Comparison of ENCODE assay signal across 8 cellular contexts in the genomic region with DNA sequence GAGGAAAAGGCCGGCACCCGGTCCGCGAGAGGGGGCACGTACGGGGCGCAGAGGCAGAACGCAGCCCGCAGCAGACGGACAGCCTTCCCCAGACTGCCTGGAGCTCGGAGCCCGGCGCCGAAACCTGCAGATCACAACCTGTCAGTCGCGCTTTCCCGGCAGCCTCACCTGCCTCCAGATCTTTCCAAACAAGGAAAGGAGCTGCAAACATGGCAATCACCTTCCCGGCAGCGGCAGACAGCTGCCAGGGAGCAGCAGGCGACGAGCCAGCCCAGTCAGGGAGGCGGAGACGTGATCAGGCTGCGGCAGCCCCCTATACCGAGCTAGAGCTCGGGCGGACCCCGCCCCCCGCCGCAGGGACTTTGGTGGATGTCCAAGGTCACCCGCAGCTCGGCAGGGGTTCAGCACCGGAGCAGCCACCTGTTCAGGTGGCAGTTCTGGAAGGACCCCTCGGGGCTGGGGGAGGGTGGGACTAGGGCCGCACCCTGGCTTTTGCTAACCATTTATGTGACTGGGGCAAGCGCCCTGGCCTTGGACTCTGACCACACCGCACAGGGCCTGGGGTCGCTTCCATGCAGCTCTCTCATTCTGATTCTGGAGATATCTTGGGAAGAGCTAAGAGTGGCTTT.
DNase-seq lines count a peak whose midpoint lies in the region; ATAC-seq and TF ChIP-seq lines count a peak whose summit lies in the region.

No MANE protein-coding gene starts in this region.

- no peak for TF ChIP-seq CTCF in cardiac fibroblast (IDR thresholded peaks at IDR 0.05; ENCODE audit: low read depth, low read length)
- no peak for TF ChIP-seq CTCF in lower lobe of right lung (IDR thresholded peaks at IDR 0.05)

- intact Hi-C loops in lower lobe of right lung (cut with DNase I), result no loop called here

- peaks cover 3% of the 10 kb centered on the region for H3K9me3 ChIP-seq in lower lobe of right lung

- CTCF ChIA-PET in activated CD8-positive, alpha-beta memory T cell treated with anti-CD3 and anti-CD28 coated beads, Interleukin-2, amount 10 ng/mL, durations not matched to agents 7 days and 5 days (lab: Charles Lee), result interaction anchor here (1.8 kb wide), 1 partner anchor 144 kb away, joined by 5 read pairs; no protein-coding TSS in a partner anchor

- no peaks in the 10 kb centered on the region for H3K9me3 Mint-ChIP-seq in activated naive CD8-positive, alpha-beta T cell (ENCODE audit: low read depth)
- no peaks in the 10 kb centered on the region for H3K9me3 Mint-ChIP-seq in activated naive CD8-positive, alpha-beta T cell treated with anti-CD3 and anti-CD28 coated beads, Interleukin-2, amount 50 U/mL, for 24 hours
- H3K9me3 Mint-ChIP-seq in activated CD8-positive, alpha-beta memory T cell treated with anti-CD3 and anti-CD28 coated beads, Interleukin-2, amount 10 ng/mL, durations not matched to agents 7 days and 5 days (ENCODE audit: low read depth), result no peaks in the 10 kb centered on the region

- no peak for ATAC-seq in activated naive CD8-positive, alpha-beta T cell treated with anti-CD3 and anti-CD28 coated beads, Interleukin-2, amount 50 U/mL, for 24 hours
- ATAC-seq in lower lobe of right lung (peak; percentile 29 to 43), GM18868 (IDR thresholded peaks at IDR 0.05; ENCODE audit: unreplicated experiment) (no peak)
- ATAC-seq in activated CD8-positive, alpha-beta memory T cell treated with anti-CD3 and anti-CD28 coated beads, Interleukin-2, amount 10 ng/mL, durations not matched to agents 7 days and 5 days, result no peak

- no peak overlapping the region for H3K27ac ChIP-seq in lower lobe of right lung

- H3K4me1 Mint-ChIP-seq in activated naive CD8-positive, alpha-beta T cell (ENCODE audit: low read depth), result peaks cover 4% of the 10 kb centered on the region
- H3K4me1 Mint-ChIP-seq in activated naive CD8-positive, alpha-beta T cell treated with anti-CD3 and anti-CD28 coated beads, Interleukin-2, amount 50 U/mL, for 24 hours, result peaks cover 8% of the 10 kb centered on the region
- peaks cover 7% of the 10 kb centered on the region for H3K4me1 Mint-ChIP-seq in activated CD8-positive, alpha-beta memory T cell treated with anti-CD3 and anti-CD28 coated beads, Interleukin-2, amount 10 ng/mL, durations not matched to agents 7 days and 5 days

- peaks cover 36% of the 10 kb centered on the region for H3K27me3 ChIP-seq in lower lobe of right lung (ENCODE audit: low read depth)

- H3K36me3 ChIP-seq in lower lobe of right lung, result no peaks in the 10 kb centered on the region

- H3K36me3 Mint-ChIP-seq in activated naive CD8-positive, alpha-beta T cell, result no peaks in the 10 kb centered on the region
- H3K36me3 Mint-ChIP-seq in activated naive CD8-positive, alpha-beta T cell treated with anti-CD3 and anti-CD28 coated beads, Interleukin-2, amount 50 U/mL, for 24 hours (ENCODE audit: low read depth), result no peaks in the 10 kb centered on the region
- no peaks in the 10 kb centered on the region for H3K36me3 Mint-ChIP-seq in activated CD8-positive, alpha-beta memory T cell treated with anti-CD3 and anti-CD28 coated beads, Interleukin-2, amount 10 ng/mL, durations not matched to agents 7 days and 5 days

- H3K4me3 Mint-ChIP-seq in activated naive CD8-positive, alpha-beta T cell, result peak overlapping the region; percentile 61
- H3K4me3 Mint-ChIP-seq in activated naive CD8-positive, alpha-beta T cell treated with anti-CD3 and anti-CD28 coated beads, Interleukin-2, amount 50 U/mL, for 24 hours, result no peak overlapping the region
- H3K4me3 Mint-ChIP-seq in activated CD8-positive, alpha-beta memory T cell treated with anti-CD3 and anti-CD28 coated beads, Interleukin-2, amount 10 ng/mL, durations not matched to agents 7 days and 5 days, result no peak overlapping the region

- no peak for DNase-seq in activated naive CD8-positive, alpha-beta T cell treated with anti-CD3 and anti-CD28 coated beads, Interleukin-2, amount 50 U/mL, for 24 hours
- DNase-seq in cardiac fibroblast (ENCODE audit: low read depth in 2 of 2) (no peak), lower lobe of right lung (no peak), ureter (ENCODE audit: low spot score) (peak; percentile 51), HT-29 (ENCODE audit: low spot score) (no peak)
- no peak for DNase-seq in activated CD8-positive, alpha-beta memory T cell treated with anti-CD3 and anti-CD28 coated beads, Interleukin-2, amount 10 ng/mL, durations not matched to agents 7 days and 5 days

- peaks cover 17% of the 10 kb centered on the region for H3K4me1 ChIP-seq in lower lobe of right lung

- peak overlapping the region; percentile 41 to 57 for H3K4me3 ChIP-seq in cardiac fibroblast (replicated peaks in 1 of 2; ENCODE audit: low read depth in 2 of 2, low read length in 2 of 2)
- peak overlapping the region; percentile 44 for H3K4me3 ChIP-seq in lower lobe of right lung

- H3K27me3 Mint-ChIP-seq in activated naive CD8-positive, alpha-beta T cell, result peaks cover 19% of the 10 kb centered on the region
- peaks cover 64% of the 10 kb centered on the region for H3K27me3 Mint-ChIP-seq in activated naive CD8-positive, alpha-beta T cell treated with anti-CD3 and anti-CD28 coated beads, Interleukin-2, amount 50 U/mL, for 24 hours
- H3K27me3 Mint-ChIP-seq in activated CD8-positive, alpha-beta memory T cell treated with anti-CD3 and anti-CD28 coated beads, Interleukin-2, amount 10 ng/mL, durations not matched to agents 7 days and 5 days, result peaks cover 72% of the 10 kb centered on the region

- H3K27ac Mint-ChIP-seq in activated naive CD8-positive, alpha-beta T cell, result no peak overlapping the region
- H3K27ac Mint-ChIP-seq in activated naive CD8-positive, alpha-beta T cell treated with anti-CD3 and anti-CD28 coated beads, Interleukin-2, amount 50 U/mL, for 24 hours, result no peak overlapping the region
- H3K27ac Mint-ChIP-seq in activated CD8-positive, alpha-beta memory T cell treated with anti-CD3 and anti-CD28 coated beads, Interleukin-2, amount 10 ng/mL, durations not matched to agents 7 days and 5 days, result no peak overlapping the region

Comparison
In these comparisons a context has a peak if more than half of its experiments do, and no peak if none do; other contexts are left out.
1. ATAC-seq: peak in lower lobe of right lung (2 of 2); none in activated naive CD8-positive, alpha-beta T cell treated with anti-CD3 and anti-CD28 coated beads, Interleukin-2, amount 50 U/mL, for 24 hours (single experiment), GM18868 (single experiment) and activated CD8-positive, alpha-beta memory T cell treated with anti-CD3 and anti-CD28 coated beads, Interleukin-2, amount 10 ng/mL, durations not matched to agents 7 days and 5 days (single experiment).